15 cellular contexts compared by ENCODE assay signal in genomic region chr19:53519431-53519830, GRCh38. TPM values are rescaled to one million over a fixed set of nuclear protein-coding genes. Genes with fewer than 3 reads are reported as not detected.
A peak's percentile ranks its signal among the peaks of the same experiment; 100 is the strongest.
DNase-seq lines count a peak whose midpoint lies in the region; ATAC-seq and TF ChIP-seq lines count a peak whose summit lies in the region.
"Had no signal": no experiment of that assay in that cellular context is flagged by ENCODE, and none has a peak within 500 bp of the region (broad histone marks: within the 10 kb centered on the region; RNA-seq: fewer than 3 reads in every experiment).

No MANE protein-coding gene starts in this region.

- no peaks in the 10 kb centered on the region for H3K79me2 ChIP-seq in Karpas-422 (ENCODE audit: low read length)

- H3K4me3 ChIP-seq in left lung (no peak overlapping the region), subcutaneous abdominal adipose tissue (ENCODE audit: low read depth in 1 of 5, low read length in 5 of 5) (no peak overlapping the region), Karpas-422 (ENCODE audit: low read length) (no peak overlapping the region)

- peak overlapping the region; percentile 4 for H3K4me3 Mint-ChIP-seq in activated CD8-positive, alpha-beta memory T cell treated with anti-CD3 and anti-CD28 coated beads, Interleukin-2, amount 10 ng/mL, durations not matched to agents 7 days and 5 days
- H3K4me3 Mint-ChIP-seq in activated CD8-positive, alpha-beta T cell treated with anti-CD3 and anti-CD28 coated beads for 36 hours: peak overlapping the region; percentile 14

- TF ChIP-seq CTCF in activated CD8-positive, alpha-beta T cell treated with anti-CD3 and anti-CD28 coated beads for 36 hours (IDR thresholded peaks at IDR 0.05): no peak
- no peak for TF ChIP-seq CTCF in left lung (IDR thresholded peaks at IDR 0.05)

- H3K9me3 Mint-ChIP-seq in activated CD8-positive, alpha-beta memory T cell treated with anti-CD3 and anti-CD28 coated beads, Interleukin-2, amount 10 ng/mL, durations not matched to agents 7 days and 5 days (ENCODE audit: low read depth): peaks cover 6% of the 10 kb centered on the region
- peaks cover 8% of the 10 kb centered on the region for H3K9me3 Mint-ChIP-seq in activated CD8-positive, alpha-beta T cell treated with anti-CD3 and anti-CD28 coated beads for 36 hours

- peaks cover 24% of the 10 kb centered on the region for H3K4me1 Mint-ChIP-seq in activated CD8-positive, alpha-beta memory T cell treated with anti-CD3 and anti-CD28 coated beads, Interleukin-2, amount 10 ng/mL, durations not matched to agents 7 days and 5 days
- H3K4me1 Mint-ChIP-seq in activated CD8-positive, alpha-beta T cell treated with anti-CD3 and anti-CD28 coated beads for 36 hours (ENCODE audit: low read depth): peaks cover 20% of the 10 kb centered on the region

- no peak for ATAC-seq in activated CD8-positive, alpha-beta memory T cell treated with anti-CD3 and anti-CD28 coated beads, Interleukin-2, amount 10 ng/mL, durations not matched to agents 7 days and 5 days
- no peak for ATAC-seq in activated CD8-positive, alpha-beta T cell treated with anti-CD3 and anti-CD28 coated beads for 36 hours
- no peak for ATAC-seq in left lung
- ATAC-seq: left colon had no signal

- no peaks in the 10 kb centered on the region for H3K9me2 ChIP-seq in Karpas-422 (replicated peaks; ENCODE audit: insufficient read depth, low read length)

- H3K9me3 ChIP-seq in left lung: peaks cover 0 to 12% of the 10 kb centered on the region in 2 donors
- H3K9me3 ChIP-seq in subcutaneous abdominal adipose tissue (ENCODE audit: control insufficient read depth in 5 of 5, low read length in 5 of 5): peaks cover 0 to 5% (median 0%) of the 10 kb centered on the region in 5 donors
- peaks cover 14% of the 10 kb centered on the region for H3K9me3 ChIP-seq in Karpas-422 (ENCODE audit: low read length)

- CTCF ChIA-PET in activated CD8-positive, alpha-beta memory T cell treated with anti-CD3 and anti-CD28 coated beads, Interleukin-2, amount 10 ng/mL, durations not matched to agents 7 days and 5 days (lab: Charles Lee): interaction anchor here (2.1 kb wide), 1 partner anchor 18 kb away, joined by 7 read pairs; the partner anchor contains the start of gene ZNF331
- CTCF ChIA-PET in activated CD8-positive, alpha-beta T cell treated with anti-CD3 and anti-CD28 coated beads for 36 hours (lab: Charles Lee): no interaction called here

- peaks cover 26% of the 10 kb centered on the region for H3K36me3 Mint-ChIP-seq in activated CD8-positive, alpha-beta memory T cell treated with anti-CD3 and anti-CD28 coated beads, Interleukin-2, amount 10 ng/mL, durations not matched to agents 7 days and 5 days
- peaks cover 38% of the 10 kb centered on the region for H3K36me3 Mint-ChIP-seq in activated CD8-positive, alpha-beta T cell treated with anti-CD3 and anti-CD28 coated beads for 36 hours (ENCODE audit: low read depth)

- H3K27ac ChIP-seq in left lung (peak overlapping the region; percentile 72 to 78), subcutaneous abdominal adipose tissue (ENCODE audit: low read depth, low read length) (peak overlapping the region; percentile 84), Karpas-422 (ENCODE audit: low read length) (no peak overlapping the region)

- H2AFZ ChIP-seq in Karpas-422 (ENCODE audit: low read length): no peak overlapping the region

- peak overlapping the region in 2 of 5 donors; percentile 30 to 65 for H3K9ac ChIP-seq in subcutaneous abdominal adipose tissue (ENCODE audit: low read length in 5 of 5)
- no peak overlapping the region for H3K9ac ChIP-seq in Karpas-422 (ENCODE audit: low read length)

- no peak overlapping the region for H3K27ac Mint-ChIP-seq in activated CD8-positive, alpha-beta memory T cell treated with anti-CD3 and anti-CD28 coated beads, Interleukin-2, amount 10 ng/mL, durations not matched to agents 7 days and 5 days
- H3K27ac Mint-ChIP-seq in activated CD8-positive, alpha-beta T cell treated with anti-CD3 and anti-CD28 coated beads for 36 hours: no peak overlapping the region

- POLR2A ChIA-PET in activated CD8-positive, alpha-beta T cell treated with anti-CD3 and anti-CD28 coated beads for 36 hours (lab: Charles Lee): interaction anchor here (2.2 kb wide), 1 partner anchor 18 kb away, joined by 13 read pairs; the partner anchor contains the start of gene ZNF331

- intact Hi-C loops in activated CD8-positive, alpha-beta T cell treated with anti-CD3 and anti-CD28 coated beads for 36 hours (cut with micrococcal nuclease): no loop called here
- intact Hi-C loops in left lung (cut with DNase I): loop anchor here in 1 of 2 donors (10.0 kb wide), 1 partner anchor 95 kb away; no protein-coding TSS in a partner anchor

- H4K20me1 ChIP-seq in Karpas-422 (ENCODE audit: insufficient read depth, low read depth, low read length): no peaks in the 10 kb centered on the region

- H3K4me2 ChIP-seq in Karpas-422 (ENCODE audit: low read depth, low read length, poor library complexity, severe bottlenecking): no peak overlapping the region

- H3K27me3 Mint-ChIP-seq in activated CD8-positive, alpha-beta memory T cell treated with anti-CD3 and anti-CD28 coated beads, Interleukin-2, amount 10 ng/mL, durations not matched to agents 7 days and 5 days: no peaks in the 10 kb centered on the region
- no peaks in the 10 kb centered on the region for H3K27me3 Mint-ChIP-seq in activated CD8-positive, alpha-beta T cell treated with anti-CD3 and anti-CD28 coated beads for 36 hours

- no peaks in the 10 kb centered on the region for H3K36me3 ChIP-seq in left lung
- H3K36me3 ChIP-seq in subcutaneous abdominal adipose tissue (ENCODE audit: control insufficient read depth in 5 of 5, insufficient read depth in 5 of 5, low read length in 5 of 5): peaks cover 0 to 4% (median 0%) of the 10 kb centered on the region in 5 donors
- no peaks in the 10 kb centered on the region for H3K36me3 ChIP-seq in Karpas-422 (ENCODE audit: insufficient read depth, low read length)
- H3K36me3 ChIP-seq: brain microvascular endothelial cell had no signal

- no peaks in the 10 kb centered on the region for H3K27me3 ChIP-seq in left lung
- H3K27me3 ChIP-seq in subcutaneous abdominal adipose tissue (ENCODE audit: control insufficient read depth in 5 of 5, insufficient read depth in 4 of 5, low read length in 5 of 5): peaks cover 0 to 8% (median 0%) of the 10 kb centered on the region in 5 donors
- H3K27me3 ChIP-seq in Karpas-422 (ENCODE audit: low read length): no peaks in the 10 kb centered on the region
- H3K27me3 ChIP-seq: brain microvascular endothelial cell had no signal

- no peak for DNase-seq in activated CD8-positive, alpha-beta memory T cell treated with anti-CD3 and anti-CD28 coated beads, Interleukin-2, amount 10 ng/mL, durations not matched to agents 7 days and 5 days
- DNase-seq in activated CD8-positive, alpha-beta memory T cell treated with anti-CD3 and anti-CD28 coated beads, Interleukin-2, amount 50 U/mL, for 48 hours: no peak
- no peak for DNase-seq in activated CD8-positive, alpha-beta T cell treated with anti-CD3 and anti-CD28 coated beads for 36 hours
- no peak for DNase-seq in left lung
- no peak for DNase-seq in anterior cingulate cortex (lab: John Stamatoyannopoulos, UW)
- DNase-seq in NCI-H2171 (lab: John Stamatoyannopoulos, UW): no peak
- no peak for DNase-seq in Karpas-422
- DNase-seq: activated T-cell treated with anti-CD3 and anti-CD28 coated beads for 4 hours; brain microvascular endothelial cell; left colon; NCI-H524; nucleus accumbens; SHP77; stimulated activated CD4-positive, alpha-beta T cell treated with anti-CD3 and anti-CD28 coated beads, Interleukin-15, amount 100 ng/mL, for 24 hours had no signal

- H3K4me1 ChIP-seq in left lung (peaks cover 0 to 6% of the 10 kb centered on the region in 2 donors), subcutaneous abdominal adipose tissue (ENCODE audit: control insufficient read depth in 5 of 5, insufficient read depth in 5 of 5, low read length in 5 of 5) (peaks cover 7 to 32% (median 19%) of the 10 kb centered on the region in 5 donors), Karpas-422 (ENCODE audit: low read length) (peaks cover 5% of the 10 kb centered on the region)

RNA-seq across cellular contexts. Expression of gene ZNF331, which starts 18.5 kb away (rescaled TPM):
- 10 to 100 TPM; 16.6 to 26.5 TPM for total RNA-seq in activated CD8-positive, alpha-beta memory T cell treated with anti-CD3 and anti-CD28 coated beads, Interleukin-2, amount 10 ng/mL, durations not matched to agents 7 days and 5 days
- 10 to 100 TPM; 34.8 to 36.4 TPM for total RNA-seq in activated CD8-positive, alpha-beta T cell treated with anti-CD3 and anti-CD28 coated beads for 36 hours
- total RNA-seq in left lung: 10 to 100 TPM; 20.1 to 23.9 TPM
- 21.7 and 28.3 TPM in 2 replicates for total RNA-seq in Karpas-422 (2014; rRNA removed; shearing (Covaris generic); ENCODE audit: low replicate concordance)

RNA-seq across cellular contexts. Expression of gene ZNF813, which starts 51.9 kb away (rescaled TPM):
- total RNA-seq in activated CD8-positive, alpha-beta memory T cell treated with anti-CD3 and anti-CD28 coated beads, Interleukin-2, amount 10 ng/mL, durations not matched to agents 7 days and 5 days: 1 to 10 TPM; 5.5 TPM
- total RNA-seq in activated CD8-positive, alpha-beta T cell treated with anti-CD3 and anti-CD28 coated beads for 36 hours: 1 to 10 TPM; 6.0 to 7.8 TPM
- total RNA-seq in left lung: 1 to 10 TPM; 5.2 to 5.5 TPM
- 4.5 and 6.1 TPM in 2 replicates for total RNA-seq in Karpas-422 (2014; rRNA removed; shearing (Covaris generic); ENCODE audit: low replicate concordance)
